11 cellular contexts compared by ENCODE assay signal in the genomic region with DNA sequence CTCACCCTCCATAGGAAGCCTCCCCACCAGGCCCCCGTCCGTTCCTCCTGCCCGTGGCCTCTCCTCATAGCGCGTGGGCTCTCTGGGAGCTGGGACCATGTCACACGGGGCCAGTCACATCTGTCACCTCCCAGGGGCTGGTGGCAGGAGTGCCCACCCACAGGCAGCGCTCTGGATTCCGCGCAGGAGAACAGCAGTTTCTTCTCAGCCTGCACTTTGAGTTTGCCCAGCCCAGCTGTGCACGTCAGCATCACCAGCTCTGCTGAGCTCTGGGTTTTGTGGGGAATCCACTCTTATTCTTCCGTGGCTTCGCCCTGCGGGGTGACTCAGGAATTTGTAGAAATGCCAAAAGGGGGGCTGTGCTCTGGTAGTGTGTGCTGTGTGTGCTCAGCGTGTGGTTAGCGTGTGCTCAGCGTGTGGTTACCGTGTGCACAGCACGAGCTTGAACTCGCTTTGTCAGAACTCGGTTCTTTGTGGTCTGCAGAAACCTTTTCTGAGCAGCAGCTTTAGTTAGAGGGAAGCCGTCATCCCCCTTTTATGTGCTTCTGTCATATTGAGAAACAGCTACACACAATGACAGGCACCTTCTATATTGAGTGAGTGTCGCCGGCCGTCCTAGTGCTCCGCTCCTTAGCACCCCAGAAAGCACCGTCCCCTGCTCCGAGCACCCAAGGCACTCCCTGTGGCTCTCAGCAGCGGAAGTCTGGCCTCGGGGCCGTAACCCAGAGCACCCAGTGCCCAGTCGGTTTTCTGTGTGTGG. TPM values are rescaled to one million over a fixed set of nuclear protein-coding genes. Genes with fewer than 3 reads are reported as not detected.
DNase-seq lines count a peak whose midpoint lies in the region; ATAC-seq and TF ChIP-seq lines count a peak whose summit lies in the region.
"Had no signal": no experiment of that assay in that cellular context is flagged by ENCODE, and none has a peak within 500 bp of the region (broad histone marks: within the 10 kb centered on the region; RNA-seq: fewer than 3 reads in every experiment).

No MANE protein-coding gene starts in this region.

- H3K9me2 ChIP-seq in hepatocyte (replicated peaks; ENCODE audit: insufficient read depth) = no peaks in the 10 kb centered on the region

- H3K9me3 ChIP-seq in hepatocyte (ENCODE audit: low read depth) = no peaks in the 10 kb centered on the region
- H3K9me3 ChIP-seq: right atrium auricular region had no signal

- H3K4me1 ChIP-seq in hepatocyte (ENCODE audit: insufficient read depth) = peaks cover 16% of the 10 kb centered on the region

- no peaks in the 10 kb centered on the region for H4K20me1 ChIP-seq in hepatocyte (ENCODE audit: insufficient read depth, poor library complexity, severe bottlenecking)

- DNase-seq in Jurkat, Clone E6-1 (ENCODE audit: low read depth, low spot score) = peak; percentile 100
- peak; percentile 19 to 81 for DNase-seq in activated CD8-positive, alpha-beta memory T cell treated with anti-CD3 and anti-CD28 coated beads for 1 hour (ENCODE audit: extremely low read depth in 1 of 2, low read depth in 1 of 2)
- DNase-seq in effector CD4-positive, alpha-beta T cell = peak; percentile 28
- peak; percentile 41 for DNase-seq in stimulated activated CD8-positive, alpha-beta memory T cell treated with anti-CD3 and anti-CD28 coated beads, Interleukin-12 subunit alpha, Interleukin-12 subunit beta, amount 100 ng/mL, for 24 hours (ENCODE audit: extremely low read depth)
- DNase-seq in hepatocyte (ENCODE audit: low spot score) (no peak), anterior cingulate cortex (lab: John Stamatoyannopoulos, UW) (no peak)
- DNase-seq: DMS79, NCI-H2029 treated with DMSO at 0.1 percent for 48 hours had no signal

- no peak overlapping the region for H3K4me2 ChIP-seq in hepatocyte

- ATAC-seq in GM21367 (IDR thresholded peaks at IDR 0.05; ENCODE audit: unreplicated experiment) = no peak
- ATAC-seq in HG03196 (IDR thresholded peaks at IDR 0.05; ENCODE audit: unreplicated experiment) = no peak

- TF ChIP-seq CTCF in hepatocyte (IDR thresholded peaks at IDR 0.05; ENCODE audit: poor library complexity) = no peak

- no peaks in the 10 kb centered on the region for H3K27me3 ChIP-seq in hepatocyte
- H3K27me3 ChIP-seq: right atrium auricular region had no signal

- 92% methylated on average over 31 of the region's 31 CpGs for WGBS in hepatocyte (ENCODE audit: low lambda C conversion rate, missing lambda C conversion rate)

- H3K27ac ChIP-seq in hepatocyte = no peak overlapping the region
- H3K27ac ChIP-seq: right atrium auricular region had no signal

- H3K79me2 ChIP-seq in hepatocyte = peaks cover 48% of the 10 kb centered on the region

- H2AFZ ChIP-seq in hepatocyte = no peak overlapping the region

- no peaks in the 10 kb centered on the region for H3K36me3 ChIP-seq in hepatocyte (replicated peaks; ENCODE audit: insufficient read depth, low read depth)

- peak overlapping the region; percentile 86 for H3K4me3 ChIP-seq in Jurkat, Clone E6-1 (ENCODE audit: low read length)
- H3K4me3 ChIP-seq in hepatocyte = no peak overlapping the region
- H3K4me3 ChIP-seq: right atrium auricular region had no signal

RNA-seq across cellular contexts. Expression of a gene that starts 3.3 kb away (rescaled TPM):
- 393 TPM for polyA plus RNA-seq in Jurkat, Clone E6-1 (2012; ENCODE audit: insufficient read depth, insufficient read length)
- total RNA-seq in hepatocyte = 20.7 and 22.1 TPM in 2 replicates
- polyA plus RNA-seq in hepatocyte = 18.2 and 28.0 TPM in 2 replicates

Comparison
In these comparisons a context has a peak if more than half of its experiments do, and no peak if none do; other contexts are left out.
1. DNase-seq: peak in Jurkat, Clone E6-1 (single experiment), activated CD8-positive, alpha-beta memory T cell treated with anti-CD3 and anti-CD28 coated beads for 1 hour (2 of 2), effector CD4-positive, alpha-beta T cell (single experiment) and stimulated activated CD8-positive, alpha-beta memory T cell treated with anti-CD3 and anti-CD28 coated beads, Interleukin-12 subunit alpha, Interleukin-12 subunit beta, amount 100 ng/mL, for 24 hours (single experiment); none in hepatocyte (single experiment) and anterior cingulate cortex (0 of 58).